Comparison of ENCODE assay signal across 15 cellular contexts in the genomic region with DNA sequence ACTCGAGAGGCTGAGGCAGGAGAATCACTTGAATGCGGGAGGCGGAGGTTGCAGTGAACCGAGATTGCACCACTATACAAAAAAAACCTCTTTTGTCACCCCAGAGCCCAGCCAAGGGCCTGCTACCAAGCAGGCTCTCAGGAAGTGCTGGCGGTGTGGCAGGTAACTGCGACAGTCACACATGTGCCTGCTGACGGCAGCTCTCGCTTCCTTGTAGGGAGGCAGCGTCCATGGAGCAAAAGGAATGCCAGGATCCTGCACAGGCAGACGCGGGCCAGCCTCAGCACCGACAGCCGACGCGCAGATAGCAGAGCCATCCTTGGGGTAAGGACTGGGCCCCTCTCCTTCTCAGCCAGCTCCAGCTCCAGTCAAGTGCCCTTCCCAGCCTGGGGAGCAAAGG. TPM values are rescaled to one million over a fixed set of nuclear protein-coding genes. Genes with fewer than 3 reads are reported as not detected.
A peak's percentile ranks its signal among the peaks of the same experiment; 100 is the strongest.
DNase-seq lines count a peak whose midpoint lies in the region; ATAC-seq lines count a peak whose summit lies in the region.
"Had no signal": no experiment of that assay in that cellular context is flagged by ENCODE, and none has a peak within 500 bp of the region (broad histone marks: within the 10 kb centered on the region; RNA-seq: fewer than 3 reads in every experiment).

No MANE protein-coding gene starts in this region.

- peak overlapping the region; percentile 94 for H3K4me3 Mint-ChIP-seq in T-helper 2 cell treated with Interferon-gamma antibody and Interleukin-4, amounts not matched to agents 5 μg/mL and 100 μg/mL, for 36 hours
- H3K4me3 Mint-ChIP-seq in T-helper 17 cell (peak overlapping the region; percentile 50), immature natural killer cell (peak overlapping the region in 2 of 5 donors; percentile 50 to 65)
- H3K4me3 Mint-ChIP-seq in stimulated activated naive B cell treated with anti-CD40 and anti-IgM and Interleukin-4, amounts not matched to agents 10 μg/mL and 1 μg/mL and 100 μg/mL, for 72 hours = no peak overlapping the region

- no peaks in the 10 kb centered on the region for H3K27me3 Mint-ChIP-seq in T-helper 2 cell treated with Interferon-gamma antibody and Interleukin-4, amounts not matched to agents 5 μg/mL and 100 μg/mL, for 36 hours (ENCODE audit: low read depth)
- H3K27me3 Mint-ChIP-seq in T-helper 17 cell = no peaks in the 10 kb centered on the region
- peaks cover 6 to 7% (median 6%) of the 10 kb centered on the region in 3 donors for H3K27me3 Mint-ChIP-seq in immature natural killer cell (ENCODE audit: low read depth in 3 of 3)
- no peaks in the 10 kb centered on the region for H3K27me3 Mint-ChIP-seq in stimulated activated naive B cell treated with anti-CD40 and anti-IgM and Interleukin-4, amounts not matched to agents 10 μg/mL and 1 μg/mL and 100 μg/mL, for 72 hours

- no peak overlapping the region for H3K27ac Mint-ChIP-seq in T-helper 2 cell treated with Interferon-gamma antibody and Interleukin-4, amounts not matched to agents 5 μg/mL and 100 μg/mL, for 36 hours
- H3K27ac Mint-ChIP-seq in T-helper 17 cell (peak overlapping the region; percentile 78), immature natural killer cell (peak overlapping the region; percentile 58 to 88 (median 83))
- H3K27ac Mint-ChIP-seq in stimulated activated naive B cell treated with anti-CD40 and anti-IgM and Interleukin-4, amounts not matched to agents 10 μg/mL and 1 μg/mL and 100 μg/mL, for 72 hours = peak overlapping the region; percentile 38

- no peak for ATAC-seq in T-helper 17 cell
- ATAC-seq in stimulated activated naive B cell treated with anti-CD40 and anti-IgM and Interleukin-4, amounts not matched to agents 10 μg/mL and 1 μg/mL and 100 μg/mL, for 72 hours (replicated peaks) = no peak

- peaks cover 31% of the 10 kb centered on the region for H3K4me1 Mint-ChIP-seq in T-helper 2 cell treated with Interferon-gamma antibody and Interleukin-4, amounts not matched to agents 5 μg/mL and 100 μg/mL, for 36 hours (ENCODE audit: low read depth)
- peaks cover 50% of the 10 kb centered on the region for H3K4me1 Mint-ChIP-seq in T-helper 17 cell
- H3K4me1 Mint-ChIP-seq in immature natural killer cell = peaks cover 72 to 75% of the 10 kb centered on the region in 2 donors
- H3K4me1 Mint-ChIP-seq in stimulated activated naive B cell treated with anti-CD40 and anti-IgM and Interleukin-4, amounts not matched to agents 10 μg/mL and 1 μg/mL and 100 μg/mL, for 72 hours = peaks cover 26 to 32% of the 10 kb centered on the region in 2 donors

- DNase-seq in T-helper 2 cell treated with Interferon-gamma antibody and Interleukin-4, amounts not matched to agents 5 μg/mL and 100 μg/mL, for 36 hours (ENCODE audit: low spot score) = no peak
- DNase-seq in T-helper 2 cell = no peak
- no peak for DNase-seq in T-helper 17 cell
- no peak for DNase-seq in immature natural killer cell
- DNase-seq in stimulated activated naive B cell treated with anti-CD40 and anti-IgM and Interleukin-4, amounts not matched to agents 10 μg/mL and 1 μg/mL and 100 μg/mL, for 72 hours = no peak
- no peak for DNase-seq in NCI-H2171 (lab: John Stamatoyannopoulos, UW)
- no peak for DNase-seq in epidermal melanocyte (ENCODE audit: insufficient read length, low spot score)
- no peak for DNase-seq in CD1c-positive myeloid dendritic cell (ENCODE audit: extremely low spot score)
- DNase-seq: islet precursor cell; ovary; Peyer's patch; stimulated activated naive CD4-positive, alpha-beta T cell treated with Interleukin-2 at 50 U/mL for 16 hours had no signal

- no peaks in the 10 kb centered on the region for H3K9me3 ChIP-seq in T-helper 17 cell (ENCODE audit: control insufficient read depth, low read length, poor library complexity, severe bottlenecking)
- H3K9me3 ChIP-seq: HAP-1, ovary, Peyer's patch had no signal

- H3K36me3 Mint-ChIP-seq in T-helper 2 cell treated with Interferon-gamma antibody and Interleukin-4, amounts not matched to agents 5 μg/mL and 100 μg/mL, for 36 hours (ENCODE audit: low read depth) = peaks cover 54% of the 10 kb centered on the region
- H3K36me3 Mint-ChIP-seq in T-helper 17 cell (ENCODE audit: low read depth) (peaks cover 3% of the 10 kb centered on the region), immature natural killer cell (peaks cover 3 to 18% (median 5%) of the 10 kb centered on the region in 3 donors)
- H3K36me3 Mint-ChIP-seq in stimulated activated naive B cell treated with anti-CD40 and anti-IgM and Interleukin-4, amounts not matched to agents 10 μg/mL and 1 μg/mL and 100 μg/mL, for 72 hours = peaks cover 9 to 28% of the 10 kb centered on the region in 2 donors

- no peaks in the 10 kb centered on the region for H3K9me3 Mint-ChIP-seq in T-helper 2 cell treated with Interferon-gamma antibody and Interleukin-4, amounts not matched to agents 5 μg/mL and 100 μg/mL, for 36 hours
- no peaks in the 10 kb centered on the region for H3K9me3 Mint-ChIP-seq in immature natural killer cell
- H3K9me3 Mint-ChIP-seq in stimulated activated naive B cell treated with anti-CD40 and anti-IgM and Interleukin-4, amounts not matched to agents 10 μg/mL and 1 μg/mL and 100 μg/mL, for 72 hours = no peaks in the 10 kb centered on the region

RNA-seq across cellular contexts. Expression of gene LRRC8A, which starts 3.9 kb away (rescaled TPM):
- 10 to 100 TPM; 28.9 to 30.3 TPM for total RNA-seq in T-helper 17 cell
- 10 to 100 TPM; 29.3 to 98.2 (median 34.6) TPM for polyA plus RNA-seq in immature natural killer cell

RNA-seq across cellular contexts. Expression of gene KYAT1, which starts 4.0 kb away (rescaled TPM):
- total RNA-seq in T-helper 17 cell = 1 to 10 TPM; 4.8 to 5.7 TPM
- 10 to 100 TPM in 1 of 3 donors, 1 to 10 TPM in 2; 9.6 to 10.1 (median 10.0) TPM for polyA plus RNA-seq in immature natural killer cell

RNA-seq across cellular contexts. Expression of gene PHYHD1, which starts 35.0 kb away (rescaled TPM):
- under 1 TPM in 1 of 2 donors, not detected in 1; 0.45 TPM for total RNA-seq in T-helper 17 cell
- 1 to 10 TPM; 2.7 to 7.1 (median 4.1) TPM for polyA plus RNA-seq in immature natural killer cell
- total RNA-seq: A172, NCI-H460 had no signal

RNA-seq across cellular contexts. Expression of gene SPOUT1, which starts 56.2 kb away (rescaled TPM):
- 10 to 100 TPM; 33.7 to 48.1 TPM for total RNA-seq in T-helper 17 cell
- polyA plus RNA-seq in immature natural killer cell = 10 to 100 TPM; 54.2 to 82.1 (median 64.7) TPM

Comparison
In these comparisons a context has a peak if more than half of its experiments do, and no peak if none do; other contexts are left out.
1. H3K4me3 Mint-ChIP-seq: peak in T-helper 2 cell treated with Interferon-gamma antibody and Interleukin-4, amounts not matched to agents 5 μg/mL and 100 μg/mL, for 36 hours (single experiment) and T-helper 17 cell (single experiment); none in stimulated activated naive B cell treated with anti-CD40 and anti-IgM and Interleukin-4, amounts not matched to agents 10 μg/mL and 1 μg/mL and 100 μg/mL, for 72 hours (0 of 2).